In genomic region chr2:143594745-143595144, GRCh38 we compare ENCODE assay signal across 39 cellular contexts.
"Had no signal": no experiment of that assay in that cellular context is flagged by ENCODE, and none has a peak within 500 bp of the region (broad histone marks: within the 10 kb centered on the region; RNA-seq: fewer than 3 reads in every experiment).

No MANE protein-coding gene starts in this region.

- H3K27ac Mint-ChIP-seq: activated naive CD4-positive, alpha-beta T cell treated with anti-CD3 and anti-CD28 coated beads for 36 hours; activated naive CD4-positive, alpha-beta T cell treated with anti-CD3 and anti-CD28 coated beads, Interleukin-2, amount 10 ng/mL, durations not matched to agents 7 days and 5 days; activated naive CD4-positive, alpha-beta T cell treated with anti-CD3 and anti-CD28 coated beads, Interleukin-2, amount 50 U/mL, for 24 hours; activated naive CD4-positive, alpha-beta T cell treated with anti-CD3 and anti-CD28 coated beads, Interleukin-2, amount 50 U/mL, for 72 hours; activated naive CD8-positive, alpha-beta T cell; activated naive CD8-positive, alpha-beta T cell treated with anti-CD3 and anti-CD28 coated beads for 36 hours; activated naive CD8-positive, alpha-beta T cell treated with anti-CD3 and anti-CD28 coated beads, Interleukin-2, amount 10 ng/mL, durations not matched to agents 7 days and 5 days; activated naive CD8-positive, alpha-beta T cell treated with anti-CD3 and anti-CD28 coated beads, Interleukin-2, amount 50 U/mL, for 24 hours; activated T-cell treated with anti-CD3 and anti-CD28 coated beads, Interleukin-2, amount 50 U/mL, for 24 hours; activated T-cell treated with anti-CD3 and anti-CD28 coated beads, Interleukin-2, amount 50 U/mL, for 72 hours; activated T-helper 1 cell treated with anti-CD3 and anti-CD28 coated beads, Interleukin-12 subunit alpha, Interleukin-12 subunit beta, Interleukin-2, Interleukin-4 antibody, amounts not matched to agents 30 ng/mL and 10 ng/mL and 1 ng/mL, durations not matched to agents 14 hours and 24 hours and 36 hours; activated T-helper 17 cell treated with anti-CD3 and anti-CD28 coated beads, Interleukin-2, amount 50 U/mL, for 72 hours; activated T-helper 2 cell treated with anti-CD3 and anti-CD28 coated beads, Interferon-gamma antibody, Interleukin-2, Interleukin-4, amounts not matched to agents 10 μg/mL and 5 μg/mL and 100 μg/mL, durations not matched to agents 14 hours and 24 hours and 36 hours; brain had no signal

- ATAC-seq: activated naive CD4-positive, alpha-beta T cell treated with anti-CD3 and anti-CD28 coated beads, Interleukin-2, amount 50 U/mL, for 72 hours; activated naive CD8-positive, alpha-beta T cell treated with anti-CD3 and anti-CD28 coated beads, Interleukin-2, amount 50 U/mL, for 24 hours; activated T-cell treated with anti-CD3 and anti-CD28 coated beads, Interleukin-2, amount 50 U/mL, for 4 hours; activated T-cell treated with anti-CD3 and anti-CD28 coated beads, Interleukin-2, amount 50 U/mL, for 72 hours; activated T-helper 17 cell treated with anti-CD3 and anti-CD28 coated beads, Interleukin-2, amount 50 U/mL, for 72 hours; body of pancreas had no signal

- DNase-seq: activated effector memory CD4-positive, alpha-beta T cell treated with anti-CD3 and anti-CD28 coated beads, Interleukin-2, amount 50 U/mL, for 16 hours; activated effector memory CD4-positive, alpha-beta T cell treated with Interleukin-2 at 50 U/mL for 16 hours; activated gamma-delta T cell; activated gamma-delta T cell treated with Interleukin-2 at 50 U/mL for 16 hours; activated naive CD4-positive, alpha-beta T cell; activated naive CD4-positive, alpha-beta T cell treated with anti-CD3 and anti-CD28 coated beads for 36 hours; activated naive CD4-positive, alpha-beta T cell treated with anti-CD3 and anti-CD28 coated beads, Interleukin-2, amount 10 ng/mL, durations not matched to agents 7 days and 5 days; activated naive CD4-positive, alpha-beta T cell treated with anti-CD3 and anti-CD28 coated beads, Interleukin-2, amount 50 U/mL, for 16 hours; activated naive CD4-positive, alpha-beta T cell treated with Interleukin-2 at 50 U/mL for 16 hours; activated naive CD8-positive, alpha-beta T cell treated with anti-CD3 and anti-CD28 coated beads for 36 hours; activated naive CD8-positive, alpha-beta T cell treated with anti-CD3 and anti-CD28 coated beads, Interleukin-2, amount 10 ng/mL, durations not matched to agents 7 days and 5 days; activated naive CD8-positive, alpha-beta T cell treated with anti-CD3 and anti-CD28 coated beads, Interleukin-2, amount 50 U/mL, for 24 hours; activated T-cell treated with anti-CD3 and anti-CD28 coated beads, Interleukin-2, amount 50 U/mL, for 1 hour; activated T-cell treated with anti-CD3 and anti-CD28 coated beads, Interleukin-2, amount 50 U/mL, for 24 hours; activated T-cell treated with anti-CD3 and anti-CD28 coated beads, Interleukin-2, amount 50 U/mL, for 4 hours; activated T-cell treated with anti-CD3 and anti-CD28 coated beads, Interleukin-2, amount 50 U/mL, for 48 hours; activated T-cell treated with anti-CD3 and anti-CD28 coated beads, Interleukin-2, amount 50 U/mL, for 72 hours; adrenal gland; amniotic stem cell; amygdala; anterior cingulate cortex; aorta; body of pancreas; brain microvascular endothelial cell; caudate nucleus; central memory CD4-positive, alpha-beta T cell; cerebellar nuclear complex had no signal

- H3K9me3 Mint-ChIP-seq: activated naive CD4-positive, alpha-beta T cell treated with anti-CD3 and anti-CD28 coated beads for 36 hours; activated naive CD4-positive, alpha-beta T cell treated with anti-CD3 and anti-CD28 coated beads, Interleukin-2, amount 10 ng/mL, durations not matched to agents 7 days and 5 days; activated naive CD4-positive, alpha-beta T cell treated with anti-CD3 and anti-CD28 coated beads, Interleukin-2, amount 50 U/mL, for 24 hours; activated naive CD4-positive, alpha-beta T cell treated with anti-CD3 and anti-CD28 coated beads, Interleukin-2, amount 50 U/mL, for 72 hours; activated naive CD8-positive, alpha-beta T cell treated with anti-CD3 and anti-CD28 coated beads for 36 hours; activated naive CD8-positive, alpha-beta T cell treated with anti-CD3 and anti-CD28 coated beads, Interleukin-2, amount 10 ng/mL, durations not matched to agents 7 days and 5 days; activated T-cell treated with anti-CD3 and anti-CD28 coated beads, Interleukin-2, amount 50 U/mL, for 24 hours; activated T-cell treated with anti-CD3 and anti-CD28 coated beads, Interleukin-2, amount 50 U/mL, for 4 hours; activated T-cell treated with anti-CD3 and anti-CD28 coated beads, Interleukin-2, amount 50 U/mL, for 72 hours; activated T-helper 1 cell treated with anti-CD3 and anti-CD28 coated beads, Interleukin-12 subunit alpha, Interleukin-12 subunit beta, Interleukin-2, Interleukin-4 antibody, amounts not matched to agents 30 ng/mL and 10 ng/mL and 1 ng/mL, durations not matched to agents 14 hours and 24 hours and 36 hours; activated T-helper 17 cell treated with anti-CD3 and anti-CD28 coated beads, Interleukin-2, amount 50 U/mL, for 72 hours; activated T-helper 2 cell treated with anti-CD3 and anti-CD28 coated beads, Interferon-gamma antibody, Interleukin-2, Interleukin-4, amounts not matched to agents 10 μg/mL and 5 μg/mL and 100 μg/mL, durations not matched to agents 14 hours and 24 hours and 36 hours; brain; central memory CD8-positive, alpha-beta T cell had no signal

- H3K4me3 Mint-ChIP-seq: activated naive CD4-positive, alpha-beta T cell treated with anti-CD3 and anti-CD28 coated beads for 36 hours; activated naive CD4-positive, alpha-beta T cell treated with anti-CD3 and anti-CD28 coated beads, Interleukin-2, amount 10 ng/mL, durations not matched to agents 7 days and 5 days; activated naive CD4-positive, alpha-beta T cell treated with anti-CD3 and anti-CD28 coated beads, Interleukin-2, amount 50 U/mL, for 24 hours; activated naive CD8-positive, alpha-beta T cell; activated naive CD8-positive, alpha-beta T cell treated with anti-CD3 and anti-CD28 coated beads for 36 hours; activated naive CD8-positive, alpha-beta T cell treated with anti-CD3 and anti-CD28 coated beads, Interleukin-2, amount 10 ng/mL, durations not matched to agents 7 days and 5 days; activated naive CD8-positive, alpha-beta T cell treated with anti-CD3 and anti-CD28 coated beads, Interleukin-2, amount 50 U/mL, for 24 hours; activated T-cell treated with anti-CD3 and anti-CD28 coated beads, Interleukin-2, amount 50 U/mL, for 24 hours; activated T-cell treated with anti-CD3 and anti-CD28 coated beads, Interleukin-2, amount 50 U/mL, for 4 hours; activated T-cell treated with anti-CD3 and anti-CD28 coated beads, Interleukin-2, amount 50 U/mL, for 72 hours; activated T-helper 1 cell treated with anti-CD3 and anti-CD28 coated beads, Interleukin-12 subunit alpha, Interleukin-12 subunit beta, Interleukin-2, Interleukin-4 antibody, amounts not matched to agents 30 ng/mL and 10 ng/mL and 1 ng/mL, durations not matched to agents 14 hours and 24 hours and 36 hours; activated T-helper 17 cell treated with anti-CD3 and anti-CD28 coated beads, Interleukin-2, amount 50 U/mL, for 72 hours; brain; central memory CD8-positive, alpha-beta T cell had no signal

- H3K4me1 Mint-ChIP-seq: activated naive CD4-positive, alpha-beta T cell treated with anti-CD3 and anti-CD28 coated beads, Interleukin-2, amount 10 ng/mL, durations not matched to agents 7 days and 5 days; activated naive CD8-positive, alpha-beta T cell treated with anti-CD3 and anti-CD28 coated beads for 36 hours; activated naive CD8-positive, alpha-beta T cell treated with anti-CD3 and anti-CD28 coated beads, Interleukin-2, amount 50 U/mL, for 24 hours; activated T-helper 17 cell treated with anti-CD3 and anti-CD28 coated beads, Interleukin-2, amount 50 U/mL, for 72 hours; brain had no signal

- H3K9me3 ChIP-seq: adrenal gland, ascending aorta, body of pancreas had no signal

- H3K4me3 ChIP-seq: adrenal gland, ascending aorta, body of pancreas, cardiac muscle cell had no signal

- H3K4me1 ChIP-seq: adrenal gland, ascending aorta, body of pancreas had no signal

- H3K36me3 ChIP-seq: adrenal gland, ascending aorta, brain microvascular endothelial cell, cardiac muscle cell had no signal

- FAIRE-seq: astrocyte, bronchial epithelial cell had no signal

- H3K27me3 ChIP-seq: adrenal gland, ascending aorta, body of pancreas, brain microvascular endothelial cell, cardiac muscle cell had no signal

- H3K36me3 Mint-ChIP-seq: brain had no signal

- H3K27ac ChIP-seq: adrenal gland, ascending aorta, body of pancreas, brain microvascular endothelial cell, cardiac muscle cell had no signal
